12 cellular contexts compared by ENCODE assay signal in genomic region chr6:24859132-24859531, GRCh38.
DNase-seq lines count a peak whose midpoint lies in the region; ATAC-seq lines count a peak whose summit lies in the region.
"Had no signal": no experiment of that assay in that cellular context is flagged by ENCODE, and none has a peak within 500 bp of the region (broad histone marks: within the 10 kb centered on the region; RNA-seq: fewer than 3 reads in every experiment).

No MANE protein-coding gene starts in this region.

- peaks cover 46% of the 10 kb centered on the region for H3K36me3 Mint-ChIP-seq in stimulated activated naive CD8-positive, alpha-beta T cell treated with anti-CD3 and anti-CD28 coated beads, Interleukin-15, Interleukin-2, amounts not matched to agents 100 ng/mL and 50 ng/mL, for 24 hours (ENCODE audit: low read depth)
- H3K36me3 Mint-ChIP-seq in activated CD4-positive, alpha-beta memory T cell treated with anti-CD3 and anti-CD28 coated beads, Interleukin-2, amount 10 ng/mL, durations not matched to agents 7 days and 5 days (ENCODE audit: low read depth), result peaks cover 88% of the 10 kb centered on the region
- peaks cover 17 to 65% (median 60%) of the 10 kb centered on the region in 3 donors for H3K36me3 Mint-ChIP-seq in immature natural killer cell

- POLR2A ChIA-PET in activated CD4-positive, alpha-beta memory T cell treated with anti-CD3 and anti-CD28 coated beads, Interleukin-2, amount 10 ng/mL, durations not matched to agents 7 days and 5 days (lab: Charles Lee), result interaction anchor here (1.0 to 6.0 kb wide), 12 partner anchors 52 to 208 kb away, joined by 3 to 83 read pairs (median 4); partner anchors contain the start of gene RIPOR2

- CTCF ChIA-PET in activated CD4-positive, alpha-beta memory T cell treated with anti-CD3 and anti-CD28 coated beads, Interleukin-2, amount 10 ng/mL, durations not matched to agents 7 days and 5 days (lab: Charles Lee), result interaction anchor here (4.1 to 9.2 kb wide), 3 partner anchors 75 to 168 kb away, joined by 45 to 153 read pairs (median 54); partner anchors contain the start of gene RIPOR2

- H3K4me1 Mint-ChIP-seq in stimulated activated naive CD8-positive, alpha-beta T cell treated with anti-CD3 and anti-CD28 coated beads, Interleukin-15, Interleukin-2, amounts not matched to agents 100 ng/mL and 50 ng/mL, for 24 hours (ENCODE audit: low read depth), result peaks cover 84% of the 10 kb centered on the region
- peaks cover 78% of the 10 kb centered on the region for H3K4me1 Mint-ChIP-seq in activated CD4-positive, alpha-beta memory T cell treated with anti-CD3 and anti-CD28 coated beads, Interleukin-2, amount 10 ng/mL, durations not matched to agents 7 days and 5 days
- peaks cover 79 to 87% of the 10 kb centered on the region in 2 donors for H3K4me1 Mint-ChIP-seq in immature natural killer cell

- no peak for ATAC-seq in stimulated activated naive CD8-positive, alpha-beta T cell treated with anti-CD3 and anti-CD28 coated beads, Interleukin-15, Interleukin-2, amounts not matched to agents 100 U/mL and 50 U/mL, for 24 hours
- ATAC-seq in GM18511 (IDR thresholded peaks at IDR 0.05; ENCODE audit: unreplicated experiment) (no peak), GM21360 (IDR thresholded peaks at IDR 0.05; ENCODE audit: unreplicated experiment) (no peak), HG02623 (IDR thresholded peaks at IDR 0.05; ENCODE audit: unreplicated experiment) (no peak)

- H3K9me3 Mint-ChIP-seq in stimulated activated naive CD8-positive, alpha-beta T cell treated with anti-CD3 and anti-CD28 coated beads, Interleukin-15, Interleukin-2, amounts not matched to agents 100 ng/mL and 50 ng/mL, for 24 hours, result no peaks in the 10 kb centered on the region
- H3K9me3 Mint-ChIP-seq in activated CD4-positive, alpha-beta memory T cell treated with anti-CD3 and anti-CD28 coated beads, Interleukin-2, amount 10 ng/mL, durations not matched to agents 7 days and 5 days, result no peaks in the 10 kb centered on the region
- no peaks in the 10 kb centered on the region for H3K9me3 Mint-ChIP-seq in immature natural killer cell

- no peak for DNase-seq in stimulated activated naive CD8-positive, alpha-beta T cell treated with anti-CD3 and anti-CD28 coated beads, Interleukin-15, Interleukin-2, amounts not matched to agents 100 U/mL and 50 U/mL, for 24 hours
- DNase-seq in activated CD4-positive, alpha-beta memory T cell treated with anti-CD3 and anti-CD28 coated beads, Interleukin-2, amount 10 ng/mL, durations not matched to agents 7 days and 5 days, result no peak
- DNase-seq in immature natural killer cell (no peak), GM03348 (ENCODE audit: low spot score) (no peak)
- DNase-seq: C1 segment of cervical spinal cord, NCI-H1694 treated with DMSO at 0.1 percent for 48 hours, NCI-H524, Right ventricle myocardium superior had no signal

- H3K27me3 Mint-ChIP-seq in stimulated activated naive CD8-positive, alpha-beta T cell treated with anti-CD3 and anti-CD28 coated beads, Interleukin-15, Interleukin-2, amounts not matched to agents 100 ng/mL and 50 ng/mL, for 24 hours, result no peaks in the 10 kb centered on the region
- H3K27me3 Mint-ChIP-seq in activated CD4-positive, alpha-beta memory T cell treated with anti-CD3 and anti-CD28 coated beads, Interleukin-2, amount 10 ng/mL, durations not matched to agents 7 days and 5 days, result no peaks in the 10 kb centered on the region
- H3K27me3 Mint-ChIP-seq in immature natural killer cell (ENCODE audit: low read depth in 3 of 3), result peaks cover 0 to 8% (median 0%) of the 10 kb centered on the region in 3 donors

- H3K27ac Mint-ChIP-seq in stimulated activated naive CD8-positive, alpha-beta T cell treated with anti-CD3 and anti-CD28 coated beads, Interleukin-15, Interleukin-2, amounts not matched to agents 100 ng/mL and 50 ng/mL, for 24 hours, result peak overlapping the region; percentile 92
- H3K27ac Mint-ChIP-seq in activated CD4-positive, alpha-beta memory T cell treated with anti-CD3 and anti-CD28 coated beads, Interleukin-2, amount 10 ng/mL, durations not matched to agents 7 days and 5 days, result peak overlapping the region; percentile 90
- H3K27ac Mint-ChIP-seq in immature natural killer cell, result peak overlapping the region; percentile 89 to 97 (median 94)

- peak overlapping the region; percentile 38 for H3K4me3 Mint-ChIP-seq in stimulated activated naive CD8-positive, alpha-beta T cell treated with anti-CD3 and anti-CD28 coated beads, Interleukin-15, Interleukin-2, amounts not matched to agents 100 ng/mL and 50 ng/mL, for 24 hours
- H3K4me3 Mint-ChIP-seq in activated CD4-positive, alpha-beta memory T cell treated with anti-CD3 and anti-CD28 coated beads, Interleukin-2, amount 10 ng/mL, durations not matched to agents 7 days and 5 days, result peak overlapping the region; percentile 18
- H3K4me3 Mint-ChIP-seq in immature natural killer cell, result peak overlapping the region; percentile 67 to 79 (median 77)

Comparison
In these comparisons a context has a peak if more than half of its experiments do, and no peak if none do; other contexts are left out.
1. H3K4me3 Mint-ChIP-seq: peak in every context shown above with its lines; median percentile 77 in immature natural killer cell; 38 in stimulated activated naive CD8-positive, alpha-beta T cell treated with anti-CD3 and anti-CD28 coated beads, Interleukin-15, Interleukin-2, amounts not matched to agents 100 ng/mL and 50 ng/mL, for 24 hours; 18 in activated CD4-positive, alpha-beta memory T cell treated with anti-CD3 and anti-CD28 coated beads, Interleukin-2, amount 10 ng/mL, durations not matched to agents 7 days and 5 days.